20 cellular contexts compared by ENCODE assay signal in genomic region chr22:30866216-30866615, GRCh38.
A peak's percentile ranks its signal among the peaks of the same experiment; 100 is the strongest.
DNase-seq lines count a peak whose midpoint lies in the region; ATAC-seq, FAIRE-seq and TF ChIP-seq lines count a peak whose summit lies in the region.
"Had no signal": no experiment of that assay in that cellular context is flagged by ENCODE, and none has a peak within 500 bp of the region (broad histone marks: within the 10 kb centered on the region; RNA-seq: fewer than 3 reads in every experiment).

No MANE protein-coding gene starts in this region.

- intact Hi-C loops in tibial artery (cut with DNase I; ENCODE audit: low total_unique reads) (no loop called here), MCF 10A (cut with micrococcal nuclease) (no loop called here)

- H3K9ac ChIP-seq in BLaER1, result no peak overlapping the region
- H3K9ac ChIP-seq: GM23248 had no signal

- H4K20me1 ChIP-seq in BLaER1, result no peaks in the 10 kb centered on the region

- CTCF ChIA-PET in MCF 10A (lab: Yijun Ruan, JAX), result interaction anchor here (0.6 kb wide), 1 partner anchor 449 kb away, joined by 3 read pairs; no protein-coding TSS in a partner anchor

- ATAC-seq in HG02981 (IDR thresholded peaks at IDR 0.05; ENCODE audit: unreplicated experiment), result no peak

- BruUV-seq in MCF 10A (replicated peaks; lab: Mats Ljungman, UMichigan), result no TSS peak

- DNase-seq in GM12892 (ENCODE audit: insufficient read length), result peak; percentile 0
- peak; percentile 25 for DNase-seq in islet precursor cell
- peak; percentile 3 to 35 for DNase-seq in tibial artery
- DNase-seq in MCF 10A (ENCODE audit: unreplicated experiment), result no peak
- no peak for DNase-seq in SKM-1 treated with dmso at 0.1 percent for 144 hours (lab: John Stamatoyannopoulos, UW; ENCODE audit: unreplicated experiment)
- DNase-seq: BE2C; CD4-positive, alpha-beta T cell; NCI-H1105; NCI-H1436 treated with DMSO at 0.1 percent for 48 hours; NCI-H187 treated with DMSO at 0.1 percent for 48 hours; NCI-H2107; NCI-H446; NCI-H524 treated with DMSO at 0.1 percent for 48 hours; NCI-H774 had no signal

- H3K27me3 ChIP-seq in BLaER1 (no peaks in the 10 kb centered on the region), tibial artery (peaks cover 0 to 19% of the 10 kb centered on the region in 2 donors)
- H3K27me3 ChIP-seq: BE2C had no signal

- H3K4me3 ChIP-seq in BLaER1 (no peak overlapping the region), tibial artery (no peak overlapping the region)
- H3K4me3 ChIP-seq: GM23248 had no signal

- peaks cover 9% of the 10 kb centered on the region for H3K36me3 Mint-ChIP-seq in MCF 10A (ENCODE audit: insufficient read depth, unreplicated experiment)

- POLR2A ChIA-PET in MCF 10A (lab: Yijun Ruan, JAX), result no interaction called here

- TF ChIP-seq POLR2A in GM12892 (IDR thresholded peaks at IDR 0.05; ENCODE audit: low read depth, low read length), result no peak

- H3K36me3 ChIP-seq in BLaER1 (no peaks in the 10 kb centered on the region), tibial artery (no peaks in the 10 kb centered on the region)
- H3K36me3 ChIP-seq: BE2C had no signal

- no peak overlapping the region for H3K4me3 Mint-ChIP-seq in MCF 10A (ENCODE audit: unreplicated experiment)
- H3K4me3 Mint-ChIP-seq: CD4-positive, alpha-beta T cell had no signal

- no peaks in the 10 kb centered on the region for H3K4me1 Mint-ChIP-seq in MCF 10A (ENCODE audit: insufficient read depth, unreplicated experiment)

- H3K27me3 Mint-ChIP-seq in MCF 10A (ENCODE audit: insufficient read depth, unreplicated experiment), result no peaks in the 10 kb centered on the region
- H3K27me3 Mint-ChIP-seq: CD4-positive, alpha-beta T cell had no signal

- no peak for FAIRE-seq in GM12892 (lab: Jason Lieb, UNC)
- FAIRE-seq: D721Med, HepG2, RCC 7860 had no signal

- no peaks in the 10 kb centered on the region for H3K9me3 ChIP-seq in BLaER1
- H3K9me3 ChIP-seq in tibial artery, result no peaks in the 10 kb centered on the region
- H3K9me3 ChIP-seq: BE2C had no signal

- H3K27ac ChIP-seq in BLaER1, result peak overlapping the region; percentile 89; the same call in 1 of the 2 replicates
- no peak overlapping the region for H3K27ac ChIP-seq in tibial artery
- H3K27ac ChIP-seq: GM23248 had no signal

- H3K9me3 Mint-ChIP-seq in MCF 10A (ENCODE audit: unreplicated experiment), result no peaks in the 10 kb centered on the region
- H3K9me3 Mint-ChIP-seq: CD4-positive, alpha-beta T cell had no signal

- TF ChIP-seq CTCF in tibial artery (IDR thresholded peaks at IDR 0.05), result no peak
- no peak for TF ChIP-seq CTCF in MCF 10A (IDR thresholded peaks at IDR 0.05; ENCODE audit: unreplicated experiment)

- no peak overlapping the region for H3K27ac Mint-ChIP-seq in MCF 10A (ENCODE audit: low read depth, unreplicated experiment)
- H3K27ac Mint-ChIP-seq: CD4-positive, alpha-beta T cell had no signal

- H3K4me2 ChIP-seq in BLaER1, result peak overlapping the region; percentile 83; the same call in 1 of the 2 replicates

- H3K4me1 ChIP-seq in BLaER1 (peaks cover 60% of the 10 kb centered on the region), tibial artery (no peaks in the 10 kb centered on the region)
- H3K4me1 ChIP-seq: BE2C had no signal

Comparison
In these comparisons a context has a peak if more than half of its experiments do, and no peak if none do; other contexts are left out.
1. DNase-seq: peak in GM12892 (single experiment), islet precursor cell (single experiment) and tibial artery (2 of 2); none in MCF 10A (single experiment) and SKM-1 treated with dmso at 0.1 percent for 144 hours (single experiment).